In the genomic region with DNA sequence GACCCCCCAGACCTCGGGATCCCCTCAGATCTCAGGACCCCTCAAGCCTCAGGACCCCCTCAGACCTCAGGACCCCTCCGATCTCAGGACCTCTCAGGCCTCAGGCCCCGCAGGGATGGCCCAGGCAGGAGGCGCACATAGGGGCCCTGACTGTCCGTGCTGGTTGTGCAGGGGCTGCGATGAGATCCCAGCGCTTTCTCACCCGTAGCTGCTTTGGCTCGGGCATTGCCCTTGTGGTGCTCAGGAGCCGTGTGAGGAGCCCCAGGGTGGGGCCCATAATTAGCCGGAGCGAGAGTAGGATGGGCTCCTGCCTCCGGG, we compare ENCODE assay signal across 8 cellular contexts. TPM values are rescaled to one million over a fixed set of nuclear protein-coding genes. Genes with fewer than 3 reads are reported as not detected.
DNase-seq lines count a peak whose midpoint lies in the region; ATAC-seq and TF ChIP-seq lines count a peak whose summit lies in the region.

No MANE protein-coding gene starts in this region.

- CTCF ChIA-PET in naive thymus-derived CD4-positive, alpha-beta T cell (lab: Charles Lee) = no interaction called here

- H3K9ac ChIP-seq in Loucy (ENCODE audit: low read depth, low read length, poor library complexity, severe bottlenecking) = peak overlapping the region; percentile 89
- H3K9ac ChIP-seq in duodenal mucosa (ENCODE audit: low read depth in 1 of 2, low read length in 2 of 2) = peak overlapping the region; percentile 74 to 78

- intact Hi-C loops in naive thymus-derived CD4-positive, alpha-beta T cell (cut with micrococcal nuclease) = loop anchor here (1.0 to 10.0 kb wide), 5 partner anchors 12 to 278 kb away; a partner anchor contains a TSS

- H3K9me2 ChIP-seq in Loucy (replicated peaks; ENCODE audit: low read depth, low read length) = no peaks in the 10 kb centered on the region

- no peaks in the 10 kb centered on the region for H3K9me3 Mint-ChIP-seq in naive thymus-derived CD4-positive, alpha-beta T cell

- peaks cover 39% of the 10 kb centered on the region for H3K79me2 ChIP-seq in Loucy (ENCODE audit: insufficient read depth, low read length)

- DNase-seq in AG09309 (ENCODE audit: low read depth) = no peak
- no peak for DNase-seq in naive thymus-derived CD4-positive, alpha-beta T cell
- no peak for DNase-seq in effector CD4-positive, alpha-beta T cell
- DNase-seq in nucleus accumbens (lab: John Stamatoyannopoulos, UW) = no peak
- no peak for DNase-seq in AG08395 (ENCODE audit: low spot score)

- ATAC-seq in naive thymus-derived CD4-positive, alpha-beta T cell = no peak
- ATAC-seq in GM19452 (IDR thresholded peaks at IDR 0.05; ENCODE audit: unreplicated experiment) = no peak

- H3K27ac Mint-ChIP-seq in naive thymus-derived CD4-positive, alpha-beta T cell = peak overlapping the region in 5 of 9 donors; percentile 9 to 69 (median 33)

- H3K4me3 Mint-ChIP-seq in naive thymus-derived CD4-positive, alpha-beta T cell = peak overlapping the region; percentile 40 to 80 (median 66)

- no peaks in the 10 kb centered on the region for H3K36me3 Mint-ChIP-seq in naive thymus-derived CD4-positive, alpha-beta T cell

- H3K9me3 ChIP-seq in Loucy (ENCODE audit: insufficient read depth, low read depth, low read length) (no peaks in the 10 kb centered on the region), duodenal mucosa (ENCODE audit: control insufficient read depth in 1 of 2, low read length in 2 of 2) (no peaks in the 10 kb centered on the region)
- no peaks in the 10 kb centered on the region for H3K9me3 ChIP-seq in naive thymus-derived CD4-positive, alpha-beta T cell (ENCODE audit: control insufficient read depth in 2 of 3, low read length in 3 of 3)

- peaks cover 29% of the 10 kb centered on the region for H3K4me1 ChIP-seq in Loucy (ENCODE audit: insufficient read depth, low read length, poor library complexity, severe bottlenecking)
- H3K4me1 ChIP-seq in duodenal mucosa (ENCODE audit: control insufficient read depth in 1 of 2, insufficient read depth in 2 of 2, low read length in 2 of 2) = peaks cover 18% of the 10 kb centered on the region in 2 donors
- H3K4me1 ChIP-seq in naive thymus-derived CD4-positive, alpha-beta T cell (ENCODE audit: control insufficient read depth in 2 of 2, insufficient read depth in 2 of 2, low read length in 2 of 2) = peaks cover 13 to 25% of the 10 kb centered on the region in 2 donors

- H3K4me2 ChIP-seq in Loucy (ENCODE audit: low read depth, low read length, poor library complexity, severe bottlenecking) = peak overlapping the region; percentile 90

- H3K4me3 ChIP-seq in AG09309 (ENCODE audit: control insufficient read depth, low read depth, low read length) (peak overlapping the region; percentile 67), Loucy (ENCODE audit: low read length, poor library complexity, severe bottlenecking) (peak overlapping the region; percentile 78), duodenal mucosa (ENCODE audit: low read depth in 1 of 2, low read length in 2 of 2) (peak overlapping the region; percentile 65 to 73)
- peak overlapping the region; percentile 56 for H3K4me3 ChIP-seq in naive thymus-derived CD4-positive, alpha-beta T cell (ENCODE audit: low read length)

- peak overlapping the region; percentile 83 for H3K27ac ChIP-seq in duodenal mucosa (ENCODE audit: low read depth, low read length)
- peak overlapping the region; percentile 81 for H3K27ac ChIP-seq in naive thymus-derived CD4-positive, alpha-beta T cell (ENCODE audit: low read depth, low read length)

- H3K27me3 Mint-ChIP-seq in naive thymus-derived CD4-positive, alpha-beta T cell = peaks cover 0 to 8% (median 0%) of the 10 kb centered on the region in 5 donors

- POLR2A ChIA-PET in naive thymus-derived CD4-positive, alpha-beta T cell (lab: Charles Lee) = interaction anchor here (0.6 to 1.9 kb wide), 3 partner anchors 11 to 1050 kb away, joined by 3 to 21 read pairs (median 4); no protein-coding TSS in a partner anchor

- H3K4me1 Mint-ChIP-seq in naive thymus-derived CD4-positive, alpha-beta T cell = peaks cover 13 to 24% (median 18%) of the 10 kb centered on the region in 7 donors

- peak overlapping the region; percentile 85; the same call in 1 of the 2 replicates for H2AFZ ChIP-seq in Loucy (ENCODE audit: low read length)

- H4K20me1 ChIP-seq in Loucy (ENCODE audit: insufficient read depth, low read length, poor library complexity, severe bottlenecking) = peaks cover 32% of the 10 kb centered on the region

- TF ChIP-seq CTCF in AG09309 (IDR thresholded peaks at IDR 0.05; ENCODE audit: control insufficient read depth, insufficient read depth, low read depth, low read length, missing control alignments) (no peak), Loucy (conservative IDR thresholded peaks at IDR 0.05; ENCODE audit: low read length) (no peak)

- no peaks in the 10 kb centered on the region for H3F3A ChIP-seq in Loucy (ENCODE audit: low read depth)

- peaks cover 8% of the 10 kb centered on the region; the same call in 1 of the 2 replicates for H3K36me3 ChIP-seq in Loucy (ENCODE audit: insufficient read depth, low read length)
- H3K36me3 ChIP-seq in duodenal mucosa (ENCODE audit: control insufficient read depth in 1 of 2, insufficient read depth in 2 of 2, low read length in 2 of 2) = peaks cover 0 to 11% of the 10 kb centered on the region in 2 donors
- H3K36me3 ChIP-seq in naive thymus-derived CD4-positive, alpha-beta T cell (ENCODE audit: control insufficient read depth in 2 of 3, insufficient read depth in 3 of 3, low read length in 3 of 3) = peaks cover 0 to 10% (median 0%) of the 10 kb centered on the region in 3 experiments

- H3K27me3 ChIP-seq in Loucy (ENCODE audit: insufficient read depth, low read length, poor library complexity, severe bottlenecking) (no peaks in the 10 kb centered on the region), duodenal mucosa (ENCODE audit: control insufficient read depth in 1 of 2, insufficient read depth in 2 of 2, low read length in 2 of 2) (no peaks in the 10 kb centered on the region)
- H3K27me3 ChIP-seq in naive thymus-derived CD4-positive, alpha-beta T cell (ENCODE audit: control insufficient read depth in 2 of 2, insufficient read depth in 2 of 2, low read length in 2 of 2) = no peaks in the 10 kb centered on the region

RNA-seq across cellular contexts. Expression of a gene that starts 0.7 kb away (rescaled TPM):
- total RNA-seq in naive thymus-derived CD4-positive, alpha-beta T cell = 10 to 100 TPM; 29.4 to 89.4 (median 49.7) TPM
- polyA plus RNA-seq in naive thymus-derived CD4-positive, alpha-beta T cell = 10 to 100 TPM in 1 of 2 donors, 1 to 10 TPM in 1; 9.9 to 23.5 TPM
